Comparison of ENCODE assay signal across 23 cellular contexts in genomic region chr15:56051700-56052099, GRCh38. TPM values are rescaled to one million over a fixed set of nuclear protein-coding genes. Genes with fewer than 3 reads are reported as not detected.
DNase-seq lines count a peak whose midpoint lies in the region; ATAC-seq, FAIRE-seq and TF ChIP-seq lines count a peak whose summit lies in the region.
"Had no signal": no experiment of that assay in that cellular context is flagged by ENCODE, and none has a peak within 500 bp of the region (broad histone marks: within the 10 kb centered on the region; RNA-seq: fewer than 3 reads in every experiment).

No MANE protein-coding gene starts in this region.

- FAIRE-seq in A549 (lab: Jason Lieb, UNC), result peak; percentile 28
- FAIRE-seq: A204.1, GM12891, GM18507, H54 had no signal

- H2AK9ac ChIP-seq in IMR-90 (replicated peaks; ENCODE audit: low read depth, low read length, poor library complexity), result no peak overlapping the region

- CTCF ChIA-PET in A549 (lab: Yijun Ruan, JAX) (interaction anchor here (0.7 to 4.9 kb wide), 10 partner anchors 9 to 405 kb away, joined by 3 to 68 read pairs (median 8); partner anchors contain the start of gene NEDD4), IMR-90 (lab: Yijun Ruan, JAX) (no interaction called here)

- H3K18ac ChIP-seq in IMR-90 (ENCODE audit: low read depth, low read length), result no peak overlapping the region

- no peak overlapping the region for H4K5ac ChIP-seq in IMR-90 (ENCODE audit: low read depth, low read length)

- H3K79me1 ChIP-seq in IMR-90 (ENCODE audit: low read depth in 1 of 2, low read length in 2 of 2), result no peaks in the 10 kb centered on the region

- DNase-seq in A549 (ENCODE audit: low read depth in 1 of 2, low spot score in 1 of 2) (no peak), IMR-90 (no peak), adipocyte (ENCODE audit: low read depth) (peak; percentile 19), mesothelial cell of epicardium (ENCODE audit: low spot score in 2 of 2, unreplicated experiment in 2 of 2) (no peak), GM03348 (ENCODE audit: low spot score) (no peak), erythroblast (lab: John Stamatoyannopoulos, UW) (no peak), left lobe of liver (ENCODE audit: low spot score) (no peak)
- DNase-seq: ACHN; AML-193; C1 segment of cervical spinal cord; CD4-positive, alpha-beta memory T cell; COR-L47; DMS153; DMS79; GDM1; GOT3 had no signal

- H3K27me3 Mint-ChIP-seq in mesothelial cell of epicardium (ENCODE audit: low read depth), result no peaks in the 10 kb centered on the region
- H3K27me3 Mint-ChIP-seq: CD4-positive, alpha-beta memory T cell had no signal

- H4K8ac ChIP-seq in IMR-90 (ENCODE audit: low read depth in 2 of 2, low read length in 2 of 2), result no peak overlapping the region

- TF ChIP-seq POLR2A in A549 (IDR thresholded peaks at IDR 0.05; ENCODE audit: low read length), result no peak
- TF ChIP-seq POLR2A in IMR-90 (IDR thresholded peaks at IDR 0.05; ENCODE audit: low read depth, low read length), result no peak
- no peak for TF ChIP-seq POLR2A in erythroblast (IDR thresholded peaks at IDR 0.05; ENCODE audit: low read length)

- dilution Hi-C loops in IMR-90 (cut with HindIII; ENCODE audit: low sequenced_read_pairs, unreplicated experiment), result no loop called here

- H4K91ac ChIP-seq in IMR-90 (ENCODE audit: insufficient read depth, low read depth, low read length), result no peak overlapping the region

- H3K4me3 ChIP-seq in A549 (no peak overlapping the region), IMR-90 (ENCODE audit: insufficient read depth, low read depth, low read length) (no peak overlapping the region), adipocyte (ENCODE audit: low read length) (no peak overlapping the region)
- H3K4me3 ChIP-seq: HAP-1 had no signal

- H3K27ac Mint-ChIP-seq in mesothelial cell of epicardium, result peak overlapping the region; percentile 92

- H3K56ac ChIP-seq in IMR-90 (ENCODE audit: extremely low read depth, insufficient read depth, low read length), result no peak overlapping the region; the same call in 1 of the 2 replicates

- H3K4me2 ChIP-seq in A549 (no peak overlapping the region), IMR-90 (ENCODE audit: low read depth, low read length) (no peak overlapping the region)

- peaks cover 6% of the 10 kb centered on the region; the same call in 1 of the 2 replicates for H3K9me1 ChIP-seq in IMR-90 (ENCODE audit: insufficient read depth, low read length)

- TF ChIP-seq CTCF in A549 (IDR thresholded peaks at IDR 0.05), result no peak
- no peak for TF ChIP-seq CTCF in IMR-90 (conservative IDR thresholded peaks at IDR 0.05; ENCODE audit: low read depth, low read length)
- TF ChIP-seq CTCF in mesothelial cell of epicardium (IDR thresholded peaks at IDR 0.05; ENCODE audit: unreplicated experiment), result no peak

- peaks cover 25% of the 10 kb centered on the region for H3K4me1 Mint-ChIP-seq in mesothelial cell of epicardium

- no peak overlapping the region for H3K23ac ChIP-seq in IMR-90 (ENCODE audit: low read depth, low read length)

- no peak overlapping the region for H2BK20ac ChIP-seq in IMR-90 (ENCODE audit: low read depth, low read length)

- intact Hi-C loops in IMR-90 (cut with micrococcal nuclease), result loop anchor here (2.0 kb wide), 3 partner anchors 59 to 403 kb away; partner anchors contain the start of gene NEDD4

- 0 out of 3 replicates have a peak, but pooled peaks cover 6% of the 10 kb centered on the region for H3K4me1 ChIP-seq in A549
- peaks cover 7% of the 10 kb centered on the region for H3K4me1 ChIP-seq in IMR-90 (ENCODE audit: control insufficient read depth, insufficient read depth, low read length)
- peaks cover 2% of the 10 kb centered on the region for H3K4me1 ChIP-seq in adipocyte (ENCODE audit: control insufficient read depth, insufficient read depth, low read length)
- H3K4me1 ChIP-seq: HAP-1 had no signal

- H2AK5ac ChIP-seq in IMR-90 (ENCODE audit: low read depth, low read length), result peak overlapping the region; percentile 35; the same call in 1 of the 2 replicates

- H3K4ac ChIP-seq in IMR-90 (ENCODE audit: low read depth, low read length), result peak overlapping the region; percentile 16; the same call in 1 of the 2 replicates

- H3K36me3 ChIP-seq in IMR-90 (ENCODE audit: control insufficient read depth, insufficient read depth, low read length) (no peaks in the 10 kb centered on the region), adipocyte (ENCODE audit: control insufficient read depth, insufficient read depth, low read length, severe bottlenecking) (no peaks in the 10 kb centered on the region)
- H3K36me3 ChIP-seq: HAP-1 had no signal

- no peak for TF ChIP-seq EP300 in A549 (IDR thresholded peaks at IDR 0.05)

- peaks cover 8% of the 10 kb centered on the region for H3K9me3 Mint-ChIP-seq in mesothelial cell of epicardium
- H3K9me3 Mint-ChIP-seq: CD4-positive, alpha-beta memory T cell; HFFc6 had no signal

- ATAC-seq in A549 (no peak), IMR-90 (ENCODE audit: low read depth) (no peak), GM19397 (IDR thresholded peaks at IDR 0.05; ENCODE audit: unreplicated experiment) (no peak), left lobe of liver (no peak)

- no peak overlapping the region for H3K14ac ChIP-seq in IMR-90 (replicated peaks; ENCODE audit: low read depth, low read length)

- H2AFZ ChIP-seq in IMR-90 (replicated peaks; ENCODE audit: low read length, poor library complexity), result no peak overlapping the region

- H3K27ac ChIP-seq in A549 (no peak overlapping the region), IMR-90 (ENCODE audit: insufficient read depth, low read length) (no peak overlapping the region)

- no peak overlapping the region for H2BK120ac ChIP-seq in IMR-90 (ENCODE audit: low read depth, low read length)

- in situ Hi-C loops in IMR-90 (cut with MboI; ENCODE audit: low sequenced_read_pairs), result loop anchor here (10.0 kb wide), 1 partner anchor 397 kb away; no protein-coding TSS in a partner anchor

- BruUV-seq in IMR-90 (replicated peaks; lab: Mats Ljungman, UMichigan), result no TSS peak

- H2BK15ac ChIP-seq in IMR-90 (ENCODE audit: low read depth, low read length), result no peak overlapping the region; the same call in 2 of the 3 replicates

- H2BK5ac ChIP-seq in IMR-90 (ENCODE audit: low read depth, low read length, poor library complexity, severe bottlenecking), result no peak overlapping the region

- H3K27me3 ChIP-seq in IMR-90 (ENCODE audit: control insufficient read depth, insufficient read depth, low read length) (no peaks in the 10 kb centered on the region), adipocyte (replicated peaks; ENCODE audit: control insufficient read depth, insufficient read depth, low read length) (no peaks in the 10 kb centered on the region)

- no peak overlapping the region for H3K4me3 Mint-ChIP-seq in mesothelial cell of epicardium
- H3K4me3 Mint-ChIP-seq: CD4-positive, alpha-beta memory T cell; HFFc6 had no signal

- H3K9me3 ChIP-seq in A549 (no peaks in the 10 kb centered on the region; the same call in 1 of the 3 replicates), IMR-90 (ENCODE audit: control insufficient read depth, insufficient read depth, low read length) (no peaks in the 10 kb centered on the region), adipocyte (ENCODE audit: control insufficient read depth, low read length) (no peaks in the 10 kb centered on the region)
- H3K9me3 ChIP-seq: HAP-1 had no signal

- H3K9ac ChIP-seq in IMR-90 (ENCODE audit: low read depth, low read length), result no peak overlapping the region
- no peak overlapping the region for H3K9ac ChIP-seq in adipocyte (ENCODE audit: low read length)

- TF ChIP-seq RAD21 in A549 (conservative IDR thresholded peaks at IDR 0.05 in 1 of 2, IDR thresholded peaks at IDR 0.05 in 1 of 2) (no peak), IMR-90 (IDR thresholded peaks at IDR 0.05; ENCODE audit: low read length) (no peak)

- H3K36me3 Mint-ChIP-seq in mesothelial cell of epicardium, result no peaks in the 10 kb centered on the region
- H3K36me3 Mint-ChIP-seq: CD4-positive, alpha-beta memory T cell had no signal

- POLR2A ChIA-PET in A549 (lab: Yijun Ruan, JAX), result interaction anchor here (1.4 kb wide), 1 partner anchor 58 kb away, joined by 4 read pairs; no protein-coding TSS in a partner anchor
- POLR2A ChIA-PET in IMR-90 (lab: Charles Lee; ENCODE audit: unreplicated experiment), result no interaction called here

- no peaks in the 10 kb centered on the region for H4K20me1 ChIP-seq in IMR-90 (ENCODE audit: insufficient read depth, low read length)

TF ChIP-seq in A549, 52 proteins besides CTCF, POLR2A, EP300 and RAD21:
- TF ChIP-seq BHLHE40 (IDR thresholded peaks at IDR 0.05; ENCODE audit: low read depth, low read length), result no peak

TF ChIP-seq in IMR-90, 13 proteins besides CTCF, POLR2A, EP300 and RAD21:
- TF ChIP-seq CEBPB (IDR thresholded peaks at IDR 0.05; ENCODE audit: low read depth, low read length), result 0 out of 2 replicates have a peak, but pooled peaks have one; percentile 7
- TF ChIP-seq USF2 (IDR thresholded peaks at IDR 0.05; ENCODE audit: low read depth, low read length), result no peak

RNA-seq across cellular contexts. Expression of gene NEDD4, which starts 58.3 kb away (rescaled TPM):
- 62.9 and 78.8 TPM in 2 replicates for polyA plus RNA-seq in A549 (2011; rRNA removed)
- 17.2 and 19.2 TPM in 2 replicates for polyA plus RNA-seq in A549 (2012; cell fraction: cytosol; rRNA removed)
- 12.6 and 19.9 TPM in 2 replicates for polyA plus RNA-seq in A549 (2012; cell fraction: nucleus; rRNA removed)
- polyA plus RNA-seq in A549 (2017; fragmentation: RNase III; extraction: RNeasy Plus Mini Kit Qiagen cat#74134 plus additional on column Dnase treatment), result 50.3 to 56.4 TPM (median 52.7 TPM) in 3 replicates
- polyA minus RNA-seq in A549 (2011; rRNA and poly(A)+ RNA removed), result 41.5 and 47.6 TPM in 2 replicates
- 80.7 and 106 TPM in 2 replicates for total RNA-seq in IMR-90 (2012; rRNA removed)
- polyA plus RNA-seq in IMR-90 (2012; rRNA removed), result 24.6 and 27.4 TPM in 2 replicates
- 5.2 and 6.1 TPM in 2 replicates for polyA plus RNA-seq in IMR-90 (2012; cell fraction: cytosol; rRNA removed)
- 4.6 and 39.1 TPM in 2 replicates for polyA plus RNA-seq in IMR-90 (2012; cell fraction: nucleus; rRNA removed; ENCODE audit: low replicate concordance)
- total RNA-seq in mesothelial cell of epicardium, result 42.5 to 45.8 TPM (median 45.6 TPM) in 3 replicates
- 15.3 TPM for total RNA-seq in left lobe of liver
